15 cellular contexts compared by ENCODE assay signal in the genomic region with DNA sequence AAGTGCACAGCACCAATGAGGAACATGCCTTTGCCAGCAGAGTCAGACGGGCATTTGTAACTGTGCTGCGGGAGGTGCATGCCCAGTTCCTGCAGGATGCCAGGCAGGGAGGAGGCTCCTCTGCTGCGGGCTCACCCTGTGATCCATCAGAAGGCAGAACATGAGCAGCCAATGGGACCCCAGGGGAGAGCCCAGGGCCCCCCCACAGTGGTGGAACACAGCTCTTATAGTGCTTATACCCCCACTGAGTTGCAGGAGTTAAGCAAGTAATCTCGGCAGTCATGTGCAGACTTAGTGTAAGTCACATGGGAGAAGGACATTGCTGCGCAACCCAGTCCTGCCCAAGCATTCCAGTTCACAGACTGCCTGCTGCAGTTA.
"Had no signal": no experiment of that assay in that cellular context is flagged by ENCODE, and none has a peak within 500 bp of the region (broad histone marks: within the 10 kb centered on the region; RNA-seq: fewer than 3 reads in every experiment).

No MANE protein-coding gene starts in this region.

- ATAC-seq: effector memory CD8-positive, alpha-beta T cell had no signal

- H3K27ac ChIP-seq: neutrophil, suprapubic skin had no signal

- DNase-seq: activated CD4-positive, alpha-beta T cell treated with anti-CD3 and anti-CD28 coated beads, Interleukin-2, amount 50 U/mL, for 1 hour; activated CD8-positive, alpha-beta memory T cell treated with anti-CD3 and anti-CD28 coated beads for 24 hours; activated gamma-delta T cell treated with Interleukin-2 at 50 U/mL for 16 hours; activated naive CD8-positive, alpha-beta T cell treated with anti-CD3 and anti-CD28 coated beads for 36 hours; dermis blood vessel endothelial cell; effector memory CD8-positive, alpha-beta T cell; head of caudate nucleus; midbrain; stimulated activated CD4-positive, alpha-beta T cell treated with anti-CD3 and anti-CD28 coated beads, Interleukin-15, amount 100 ng/mL, for 24 hours; stimulated activated CD4-positive, alpha-beta T cell treated with anti-CD3 and anti-CD28 coated beads, Interleukin-4, amount 100 ng/mL, for 1 hour; stimulated activated naive CD4-positive, alpha-beta T cell had no signal

- H3K4me3 Mint-ChIP-seq: activated naive CD8-positive, alpha-beta T cell treated with anti-CD3 and anti-CD28 coated beads for 36 hours; effector memory CD8-positive, alpha-beta T cell had no signal

- H3K4me1 Mint-ChIP-seq: activated naive CD8-positive, alpha-beta T cell treated with anti-CD3 and anti-CD28 coated beads for 36 hours had no signal

- H3K36me3 ChIP-seq: neutrophil, suprapubic skin had no signal

- H3K27me3 ChIP-seq: neutrophil, suprapubic skin had no signal

- H3K4me3 ChIP-seq: suprapubic skin had no signal

- H3K36me3 Mint-ChIP-seq: activated naive CD8-positive, alpha-beta T cell treated with anti-CD3 and anti-CD28 coated beads for 36 hours had no signal

- H3K9me3 ChIP-seq: neutrophil, suprapubic skin had no signal

- H3K9me3 Mint-ChIP-seq: effector memory CD8-positive, alpha-beta T cell had no signal

- FAIRE-seq: bronchial epithelial cell, frontal cortex had no signal

- H3K27ac Mint-ChIP-seq: activated naive CD8-positive, alpha-beta T cell treated with anti-CD3 and anti-CD28 coated beads for 36 hours; effector memory CD8-positive, alpha-beta T cell had no signal
